Comparison of ENCODE assay signal across 16 cellular contexts in the genomic region with DNA sequence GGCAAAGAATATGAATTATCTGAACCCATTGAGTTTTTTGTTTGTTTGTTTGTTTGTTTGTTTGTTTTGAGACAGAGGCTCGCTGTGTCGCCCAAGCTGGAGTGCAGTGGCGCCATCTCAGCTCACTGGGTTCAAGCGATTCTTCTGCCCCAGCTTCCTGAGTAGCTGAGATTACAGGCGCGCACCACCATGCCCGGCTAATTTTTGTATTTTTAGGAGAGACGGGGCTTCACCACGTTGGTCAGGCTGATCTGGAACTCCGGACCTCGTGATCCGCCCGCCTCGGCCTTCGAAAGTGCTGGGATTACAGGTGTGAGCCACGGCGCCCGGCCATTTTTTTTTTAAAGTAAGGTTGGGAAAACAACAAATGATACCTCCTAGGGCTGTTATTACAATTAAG. TPM values are rescaled to one million over a fixed set of nuclear protein-coding genes. Genes with fewer than 3 reads are reported as not detected.
"Had no signal": no experiment of that assay in that cellular context is flagged by ENCODE, and none has a peak within 500 bp of the region (broad histone marks: within the 10 kb centered on the region; RNA-seq: fewer than 3 reads in every experiment).

No MANE protein-coding gene starts in this region.

- H3K27me3 ChIP-seq: body of pancreas, foreskin keratinocyte had no signal

- DNase-seq: activated B cell treated with CpG ODN at 0.5 μM for 24 hours; activated CD4-positive, alpha-beta memory T cell treated with anti-CD3 and anti-CD28 coated beads for 36 hours; activated CD4-positive, alpha-beta T cell treated with anti-CD3 and anti-CD28 coated beads for 4 hours; activated gamma-delta T cell treated with Interleukin-2 at 50 U/mL for 16 hours; activated T-cell treated with anti-CD3 and anti-CD28 coated beads for 4 hours; body of pancreas; endodermal cell; foreskin keratinocyte; left ventricle myocardium superior; spleen; stimulated activated CD4-positive, alpha-beta T cell treated with anti-CD3 and anti-CD28 coated beads, Interleukin-4, amount 100 ng/mL, for 4 hours had no signal

- H3K27ac Mint-ChIP-seq: activated B cell treated with CpG ODN at 0.5 μM for 24 hours; activated CD4-positive, alpha-beta memory T cell treated with anti-CD3 and anti-CD28 coated beads for 36 hours; activated naive CD4-positive, alpha-beta T cell treated with anti-CD3 and anti-CD28 coated beads, Interleukin-2, amount 50 U/mL, for 72 hours; activated T-helper 1 cell treated with anti-CD3 and anti-CD28 coated beads, Interleukin-12 subunit alpha, Interleukin-12 subunit beta, Interleukin-2, Interleukin-4 antibody, amounts not matched to agents 30 ng/mL and 10 ng/mL and 1 ng/mL, durations not matched to agents 14 hours and 24 hours and 36 hours; endodermal cell; stimulated activated memory B cell treated with anti-CD40 and anti-IgM and Interleukin-4, amounts not matched to agents 10 μg/mL and 1 μg/mL and 100 μg/mL, for 72 hours; T-helper 2 cell treated with Interferon-gamma antibody and Interleukin-4, amounts not matched to agents 5 μg/mL and 100 μg/mL, for 36 hours had no signal

- H3K9me3 Mint-ChIP-seq: activated B cell treated with CpG ODN at 0.5 μM for 24 hours; activated CD4-positive, alpha-beta memory T cell treated with anti-CD3 and anti-CD28 coated beads for 36 hours; activated naive CD4-positive, alpha-beta T cell treated with anti-CD3 and anti-CD28 coated beads, Interleukin-2, amount 50 U/mL, for 72 hours; activated T-helper 1 cell treated with anti-CD3 and anti-CD28 coated beads, Interleukin-12 subunit alpha, Interleukin-12 subunit beta, Interleukin-2, Interleukin-4 antibody, amounts not matched to agents 30 ng/mL and 10 ng/mL and 1 ng/mL, durations not matched to agents 14 hours and 24 hours and 36 hours; endodermal cell; stimulated activated memory B cell treated with anti-CD40 and anti-IgM and Interleukin-4, amounts not matched to agents 10 μg/mL and 1 μg/mL and 100 μg/mL, for 72 hours; T-helper 2 cell treated with Interferon-gamma antibody and Interleukin-4, amounts not matched to agents 5 μg/mL and 100 μg/mL, for 36 hours had no signal

- H3K36me3 Mint-ChIP-seq: activated CD4-positive, alpha-beta memory T cell treated with anti-CD3 and anti-CD28 coated beads for 36 hours; activated naive CD4-positive, alpha-beta T cell treated with anti-CD3 and anti-CD28 coated beads, Interleukin-2, amount 50 U/mL, for 72 hours; stimulated activated memory B cell treated with anti-CD40 and anti-IgM and Interleukin-4, amounts not matched to agents 10 μg/mL and 1 μg/mL and 100 μg/mL, for 72 hours had no signal

- H3K4me3 ChIP-seq: body of pancreas had no signal

- H3K36me3 ChIP-seq: spleen, thoracic aorta had no signal

- H3K9me3 ChIP-seq: body of pancreas, spleen, thoracic aorta had no signal

- H3K27ac ChIP-seq: foreskin keratinocyte, spleen had no signal

- ATAC-seq: body of pancreas; left ventricle myocardium superior; stimulated activated memory B cell treated with anti-CD40 and anti-IgM and Interleukin-4, amounts not matched to agents 10 μg/mL and 1 μg/mL and 100 μg/mL, for 72 hours had no signal

RNA-seq across cellular contexts. Expression of a gene that starts 32.0 kb away (rescaled TPM):
- total RNA-seq: activated B cell treated with CpG ODN at 0.5 μM for 24 hours; activated CD4-positive, alpha-beta memory T cell treated with anti-CD3 and anti-CD28 coated beads for 36 hours had no signal
